20 cellular contexts compared by ENCODE assay signal in genomic region chr20:19071902-19072498, GRCh38.
"Had no signal": no experiment of that assay in that cellular context is flagged by ENCODE, and none has a peak within 500 bp of the region (broad histone marks: within the 10 kb centered on the region; RNA-seq: fewer than 3 reads in every experiment).

No MANE protein-coding gene starts in this region.

- ATAC-seq: esophagus mucosa; heart left ventricle; left colon; naive thymus-derived CD4-positive, alpha-beta T cell had no signal

- H3K36me3 ChIP-seq: heart left ventricle, right atrium auricular region, suprapubic skin, thyroid gland had no signal

- H3K27me3 ChIP-seq: heart left ventricle, right atrium auricular region, suprapubic skin, thyroid gland had no signal

- H3K4me3 ChIP-seq: dorsolateral prefrontal cortex, heart left ventricle, right atrium auricular region, suprapubic skin, thyroid gland had no signal

- H3K27ac ChIP-seq: dorsolateral prefrontal cortex, heart left ventricle, right atrium auricular region, suprapubic skin, thyroid gland had no signal

- FAIRE-seq: endometrium, frontal cortex, small intestine, urothelium cell line had no signal

- H3K4me1 ChIP-seq: right atrium auricular region, thyroid gland had no signal

- H3K9me3 ChIP-seq: heart left ventricle, right atrium auricular region, suprapubic skin, thyroid gland had no signal

- DNase-seq: cortex of kidney; dorsolateral prefrontal cortex; effector memory CD4-positive, alpha-beta T cell; heart left ventricle; hippocampal formation; left colon; mammary epithelial cell; naive thymus-derived CD4-positive, alpha-beta T cell; nephron progenitor cell; posterior cingulate gyrus; small intestine; stimulated activated CD4-positive, alpha-beta T cell treated with anti-CD3 and anti-CD28 coated beads, Interleukin-12 subunit alpha, Interleukin-12 subunit beta, amount 100 ng/mL, for 4 hours; stimulated activated naive CD4-positive, alpha-beta T cell treated with Interleukin-2 at 50 U/mL for 16 hours; thyroid gland had no signal
